ENCODE assay signal across 1 cellular context in genomic region chr12:7188557-7189397, GRCh38.
TF ChIP-seq lines count a peak whose summit lies in the region.

No MANE protein-coding gene starts in this region.

TF ChIP-seq in HEK293, 187 proteins besides CTCF, POLR2A, EP300 and RAD21 (continued from another document and continues in another):
- TF ChIP-seq ZNF639 (tag by site-specific recombination; IDR thresholded peaks at IDR 0.05) (no peak), PRDM4 (tag by site-specific recombination; IDR thresholded peaks at IDR 0.05) (0 out of 2 replicates have a peak, but pooled peaks have one; percentile 41), ZNF555 (tag by site-specific recombination; conservative IDR thresholded peaks at IDR 0.05) (no peak), ZNF423 (tag by site-specific recombination; IDR thresholded peaks at IDR 0.05) (no peak), RBAK (tag by site-specific recombination; IDR thresholded peaks at IDR 0.05) (no peak), ZNF133 (tag by site-specific recombination; IDR thresholded peaks at IDR 0.05) (no peak), BCL11B (tag by site-specific recombination; IDR thresholded peaks at IDR 0.05; ENCODE audit: low read depth) (no peak), ZNF391 (tag by site-specific recombination; IDR thresholded peaks at IDR 0.05; ENCODE audit: borderline replicate concordance, low read depth) (no peak), ZBTB44 (tag by site-specific recombination; IDR thresholded peaks at IDR 0.05) (no peak), ZNF121 (tag by site-specific recombination; IDR thresholded peaks at IDR 0.05) (no peak), ZFP69B (tag by site-specific recombination; IDR thresholded peaks at IDR 0.05) (peak; percentile 32; the same call in 1 of the 2 replicates), MYNN (tag by site-specific recombination; IDR thresholded peaks at IDR 0.05; ENCODE audit: borderline replicate concordance) (no peak), TRIM28 (IDR thresholded peaks at IDR 0.05; ENCODE audit: borderline replicate concordance, low read length) (no peak), YY1 (tag by site-specific recombination; IDR thresholded peaks at IDR 0.05) (no peak), SETDB1 (IDR thresholded peaks at IDR 0.05; ENCODE audit: insufficient read length, low read length) (no peak), ZNF704 (tag by site-specific recombination; IDR thresholded peaks at IDR 0.05) (no peak), ZNF426 (tag by site-specific recombination; IDR thresholded peaks at IDR 0.05) (no peak), ZNF354C (tag by site-specific recombination; IDR thresholded peaks at IDR 0.05; ENCODE audit: borderline replicate concordance, low read depth) (no peak), KLF17 (tag by site-specific recombination; IDR thresholded peaks at IDR 0.05) (0 out of 2 replicates have a peak, but pooled peaks have one; percentile 9), REPIN1 (tag by site-specific recombination; IDR thresholded peaks at IDR 0.05; ENCODE audit: low read depth) (no peak), ZNF624 (tag by site-specific recombination; IDR thresholded peaks at IDR 0.05) (no peak), ZNF266 (tag by site-specific recombination; IDR thresholded peaks at IDR 0.05; ENCODE audit: low read depth) (no peak), KLF10 (tag by site-specific recombination; IDR thresholded peaks at IDR 0.05) (no peak; the same call in 1 of the 2 replicates), ZNF214 (tag by site-specific recombination; IDR thresholded peaks at IDR 0.05; ENCODE audit: borderline replicate concordance) (no peak), ZNF600 (tag by site-specific recombination; IDR thresholded peaks at IDR 0.05) (peak; percentile 72), AEBP2 (tag by site-specific recombination; IDR thresholded peaks at IDR 0.05; ENCODE audit: borderline replicate concordance) (no peak), ZNF37A (tag by site-specific recombination; IDR thresholded peaks at IDR 0.05) (no peak), ZNF155 (tag by site-specific recombination; IDR thresholded peaks at IDR 0.05) (no peak), ZNF280D (tag by site-specific recombination; IDR thresholded peaks at IDR 0.05) (no peak), GLIS1 (tag by site-specific recombination; IDR thresholded peaks at IDR 0.05) (peak; percentile 78), ZNF660 (tag by site-specific recombination; IDR thresholded peaks at IDR 0.05) (no peak; the same call in 1 of the 2 replicates), ZNF18 (tag by site-specific recombination; IDR thresholded peaks at IDR 0.05) (no peak), ZNF394 (tag by site-specific recombination; IDR thresholded peaks at IDR 0.05; ENCODE audit: borderline replicate concordance) (no peak), ZSCAN30 (tag by site-specific recombination; IDR thresholded peaks at IDR 0.05) (peak; percentile 59; the same call in 1 of the 2 replicates), OVOL3 (tag by site-specific recombination; IDR thresholded peaks at IDR 0.05) (no peak; the same call in 1 of the 2 replicates), ZNF521 (tag by site-specific recombination; IDR thresholded peaks at IDR 0.05) (no peak), ZNF701 (tag by site-specific recombination; IDR thresholded peaks at IDR 0.05) (no peak), ZSCAN23 (tag by site-specific recombination; IDR thresholded peaks at IDR 0.05) (no peak), ZNF837 (tag by site-specific recombination; IDR thresholded peaks at IDR 0.05) (no peak), IKZF3 (tag by site-specific recombination; IDR thresholded peaks at IDR 0.05) (no peak; the same call in 1 of the 2 replicates), KLF1 (tag by site-specific recombination; IDR thresholded peaks at IDR 0.05) (no peak), ZNF341 (tag by site-specific recombination; IDR thresholded peaks at IDR 0.05; ENCODE audit: low read depth) (peak; percentile 86), ZNF623 (tag by site-specific recombination; IDR thresholded peaks at IDR 0.05) (no peak), PRDM10 (tag by site-specific recombination; IDR thresholded peaks at IDR 0.05) (0 out of 2 replicates have a peak, but pooled peaks have one; percentile 42), ELK4 (IDR thresholded peaks at IDR 0.05; ENCODE audit: borderline replicate concordance, low read depth, low read length) (no peak), ZNF433 (tag by site-specific recombination; IDR thresholded peaks at IDR 0.05; ENCODE audit: low read depth) (no peak)
